8 cellular contexts compared by ENCODE assay signal in the genomic region with DNA sequence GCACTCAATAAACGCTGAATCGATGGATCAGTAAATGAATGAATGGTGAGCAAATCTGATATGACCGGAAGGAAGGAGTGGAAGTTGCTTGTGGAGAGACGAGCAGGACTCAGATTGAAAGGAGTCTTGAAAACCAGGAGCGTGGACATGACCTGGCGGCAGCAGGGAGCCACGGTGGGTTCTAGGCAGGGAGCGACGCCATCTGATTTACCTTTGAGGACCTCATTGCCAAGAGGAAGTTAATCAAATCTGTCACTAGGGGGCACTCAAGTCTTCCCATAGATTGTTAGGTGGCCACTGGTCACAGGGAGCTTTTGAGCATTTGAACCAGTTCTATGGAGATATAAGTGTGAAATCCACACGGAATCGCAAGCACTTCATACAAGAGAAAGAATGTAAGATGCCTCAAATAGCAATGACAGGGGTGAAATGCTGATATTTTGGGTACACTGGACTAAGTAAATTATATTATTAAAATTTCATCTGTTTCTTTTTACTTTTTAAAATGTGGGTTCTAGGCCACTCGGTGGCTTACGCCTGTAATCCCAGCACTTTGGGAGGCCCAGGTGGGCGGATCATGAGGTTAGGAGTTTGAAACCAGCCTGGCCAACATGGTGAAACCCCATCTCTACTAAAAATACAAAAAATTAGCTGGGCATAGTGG. TPM values are rescaled to one million over a fixed set of nuclear protein-coding genes. Genes with fewer than 3 reads are reported as not detected.
DNase-seq lines count a peak whose midpoint lies in the region; ATAC-seq and TF ChIP-seq lines count a peak whose summit lies in the region.

No MANE protein-coding gene starts in this region.

- H3K27me3 ChIP-seq in GM06990 (replicated peaks; ENCODE audit: control insufficient read depth, insufficient read depth, low read length), result no peaks in the 10 kb centered on the region
- H3K27me3 ChIP-seq in SJCRH30, result no peaks in the 10 kb centered on the region

- no peak overlapping the region for H3K4me3 ChIP-seq in GM06990 (replicated peaks; ENCODE audit: low read depth, low read length)
- H3K4me3 ChIP-seq in SJCRH30, result no peak overlapping the region
- no peak overlapping the region for H3K4me3 ChIP-seq in skeletal muscle cell (ENCODE audit: low read depth, low read length)

- H3K27ac ChIP-seq in SJCRH30, result no peak overlapping the region

- peak; percentile 59 for TF ChIP-seq CTCF in GM06990 (IDR thresholded peaks at IDR 0.05; ENCODE audit: insufficient read depth, low read length, poor library complexity, severe bottlenecking)

- no peaks in the 10 kb centered on the region for H3K9me3 ChIP-seq in SJCRH30 (replicated peaks)

- peaks cover 13% of the 10 kb centered on the region for H3K4me1 ChIP-seq in SJCRH30

- no peak for ATAC-seq in GM21447 (IDR thresholded peaks at IDR 0.05; ENCODE audit: unreplicated experiment)

- H3K36me3 ChIP-seq in GM06990 (ENCODE audit: control insufficient read depth, insufficient read depth, low read length), result no peaks in the 10 kb centered on the region
- no peaks in the 10 kb centered on the region for H3K36me3 ChIP-seq in SJCRH30

- DNase-seq in GM06990 (ENCODE audit: extremely low read depth, insufficient read length), result peak; percentile 61
- peak; percentile 74 for DNase-seq in NCI-H1092 (lab: John Stamatoyannopoulos, UW)
- DNase-seq in SJCRH30, result peak; percentile 63 to 89
- peak in 39 of 58 donors; percentile 2 to 85 (median 28) for DNase-seq in anterior cingulate cortex (lab: John Stamatoyannopoulos, UW)
- DNase-seq in hepatic stellate cell (ENCODE audit: low spot score), result peak; percentile 66
- peak; percentile 25 for DNase-seq in skeletal muscle cell (ENCODE audit: low read depth)
- DNase-seq in NCI-H1048 (lab: John Stamatoyannopoulos, UW), result no peak

RNA-seq across cellular contexts. Expression of gene FBN3, which starts 9.2 kb away (rescaled TPM):
- 0.02 TPM in 1 of 2 replicates, not detected in the other for total RNA-seq in SJCRH30 (2014; rRNA removed; shearing (Covaris generic))

RNA-seq across cellular contexts. Expression of gene CERS4, which starts 50.6 kb away (rescaled TPM):
- 9.3 and 9.9 TPM in 2 replicates for total RNA-seq in SJCRH30 (2014; rRNA removed; shearing (Covaris generic))
